1 cellular context compared by ENCODE assay signal in the genomic region with DNA sequence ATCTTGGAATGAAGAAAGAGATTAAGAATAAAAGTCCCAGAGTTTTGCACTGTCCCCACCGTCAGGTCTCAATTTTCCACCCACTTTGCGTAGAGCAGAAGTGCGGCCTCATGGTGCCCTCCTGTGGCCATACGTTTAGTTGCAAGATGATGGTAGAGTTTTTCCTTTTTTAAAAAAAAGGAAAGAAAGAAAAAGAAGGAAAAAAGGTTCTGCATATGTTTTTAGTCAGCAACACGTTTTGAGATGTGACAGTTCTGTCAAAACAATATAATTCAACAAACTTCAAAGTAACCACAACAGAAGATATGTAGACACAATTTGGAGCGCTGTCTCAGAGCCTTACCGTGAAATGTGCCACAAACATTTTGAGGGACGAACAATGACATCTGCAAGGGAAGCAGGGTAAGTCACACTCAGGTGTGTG.
A peak's percentile ranks its signal among the peaks of the same experiment; 100 is the strongest.
TF ChIP-seq lines count a peak whose summit lies in the region.

No MANE protein-coding gene starts in this region.

TF ChIP-seq in GM12878, 131 proteins besides CTCF, POLR2A, EP300 and RAD21 (continued from another document):
- TF ChIP-seq PRDM15 (CRISPR knock-in tag; IDR thresholded peaks at IDR 0.05), result no peak
- peak; percentile 66 for TF ChIP-seq ZNF384 (IDR thresholded peaks at IDR 0.05; ENCODE audit: borderline replicate concordance, low read depth, low read length)
- TF ChIP-seq, protein P1, sequence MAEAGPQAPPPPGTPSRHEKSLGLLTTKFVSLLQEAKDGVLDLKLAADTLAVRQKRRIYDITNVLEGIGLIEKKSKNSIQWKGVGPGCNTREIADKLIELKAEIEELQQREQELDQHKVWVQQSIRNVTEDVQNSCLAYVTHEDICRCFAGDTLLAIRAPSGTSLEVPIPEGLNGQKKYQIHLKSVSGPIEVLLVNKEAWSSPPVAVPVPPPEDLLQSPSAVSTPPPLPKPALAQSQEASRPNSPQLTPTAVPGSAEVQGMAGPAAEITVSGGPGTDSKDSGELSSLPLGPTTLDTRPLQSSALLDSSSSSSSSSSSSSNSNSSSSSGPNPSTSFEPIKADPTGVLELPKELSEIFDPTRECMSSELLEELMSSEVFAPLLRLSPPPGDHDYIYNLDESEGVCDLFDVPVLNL (IDR thresholded peaks at IDR 0.05; ENCODE audit: low read depth, low read length), result no peak
